Comparison of ENCODE assay signal across 10 cellular contexts in the genomic region with DNA sequence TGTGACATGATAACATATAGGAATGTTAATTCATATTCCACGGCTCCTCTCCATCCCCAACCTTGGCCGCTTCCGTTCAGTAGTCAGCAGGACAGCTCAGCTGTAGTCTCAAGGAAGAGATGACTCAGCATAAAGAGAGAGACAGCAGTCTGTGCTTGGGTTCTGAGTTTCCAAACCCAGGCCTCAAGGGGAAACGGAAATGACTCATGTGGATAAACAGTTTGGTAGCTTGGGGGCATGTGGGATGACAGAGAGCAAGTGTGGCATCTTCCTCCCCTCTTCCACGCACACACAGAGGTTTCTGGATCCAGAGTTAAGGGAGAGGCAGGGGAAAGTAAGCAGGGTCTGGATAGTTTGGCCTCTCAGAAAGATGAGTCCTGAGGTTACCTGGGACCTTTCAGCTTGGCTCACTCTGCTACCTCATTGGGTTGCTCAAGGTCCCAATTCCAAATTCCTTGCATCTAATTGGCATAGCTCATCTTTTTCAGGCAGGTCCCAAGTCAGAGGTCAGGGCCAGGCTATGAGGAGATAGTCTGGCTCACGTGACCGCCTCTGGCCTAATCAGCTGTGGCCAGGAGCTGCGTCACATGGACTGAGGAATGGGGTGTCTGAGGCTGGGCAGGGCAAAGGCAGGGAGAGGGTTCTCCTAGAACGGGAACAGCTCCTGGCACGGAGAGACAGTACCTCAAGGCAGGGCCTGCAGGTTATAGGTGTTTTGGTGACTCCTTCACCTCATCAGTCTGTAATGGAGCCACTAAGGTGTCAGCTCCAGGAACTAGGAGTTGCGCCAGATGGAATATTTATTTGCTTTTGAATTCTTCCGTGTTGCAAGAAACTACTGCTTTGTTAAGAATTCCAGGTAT. TPM values are rescaled to one million over a fixed set of nuclear protein-coding genes. Genes with fewer than 3 reads are reported as not detected.
DNase-seq lines count a peak whose midpoint lies in the region; ATAC-seq, FAIRE-seq and TF ChIP-seq lines count a peak whose summit lies in the region.
"Had no signal": no experiment of that assay in that cellular context is flagged by ENCODE, and none has a peak within 500 bp of the region (broad histone marks: within the 10 kb centered on the region; RNA-seq: fewer than 3 reads in every experiment).

No MANE protein-coding gene starts in this region.

- H3K79me2 ChIP-seq in astrocyte (ENCODE audit: insufficient read depth, low read length), result no peaks in the 10 kb centered on the region
- H3K79me2 ChIP-seq in H9 (ENCODE audit: insufficient read depth, low read length), result no peaks in the 10 kb centered on the region

- no peak overlapping the region for H4K5ac ChIP-seq in H9 (ENCODE audit: insufficient read length, low read depth, low read length)

- no peak overlapping the region for H3K56ac ChIP-seq in H9 (ENCODE audit: insufficient read length, low read depth, low read length)

- no peaks in the 10 kb centered on the region for H3K23me2 ChIP-seq in H9 (ENCODE audit: insufficient read length, low read depth, low read length, poor library complexity, severe bottlenecking)

- no peaks in the 10 kb centered on the region for H3K79me1 ChIP-seq in H9 (ENCODE audit: insufficient read depth, low read depth, low read length, poor library complexity, severe bottlenecking)

- peaks cover 34% of the 10 kb centered on the region for H3K4me1 Mint-ChIP-seq in astrocyte (ENCODE audit: low read depth, unreplicated experiment)
- H3K4me1 Mint-ChIP-seq in stimulated activated naive B cell treated with anti-CD40 and anti-IgM and Interleukin-4, amounts not matched to agents 10 μg/mL and 1 μg/mL and 100 μg/mL, for 72 hours, result peaks cover 11 to 12% of the 10 kb centered on the region in 2 donors
- H3K4me1 Mint-ChIP-seq in H9, result peaks cover 36 to 38% of the 10 kb centered on the region in 2 experiments

- peak overlapping the region; percentile 7 for H2AFZ ChIP-seq in astrocyte (ENCODE audit: low read depth, low read length)
- no peak overlapping the region for H2AFZ ChIP-seq in H9 (ENCODE audit: low read length)

- H4K20me1 ChIP-seq in astrocyte (ENCODE audit: insufficient read depth, low read length) (no peaks in the 10 kb centered on the region), H9 (ENCODE audit: control insufficient read depth, insufficient read depth, insufficient read length) (no peaks in the 10 kb centered on the region)

- WGBS in H9 (ENCODE audit: extremely low coverage, insufficient read length, low lambda C conversion rate), result no CpG with 5 or more reads among the region's 12 CpGs

- H2BK12ac ChIP-seq in H9 (ENCODE audit: insufficient read length, low read depth, low read length), result no peak overlapping the region

- no peak overlapping the region for H3K18ac ChIP-seq in H9 (ENCODE audit: insufficient read length, low read depth, low read length)

- no peak overlapping the region for H3K4ac ChIP-seq in H9 (ENCODE audit: low read depth, low read length)

- no peak overlapping the region for H2BK15ac ChIP-seq in H9 (ENCODE audit: low read depth, low read length)

- H3K9me3 ChIP-seq in astrocyte (ENCODE audit: insufficient read depth, low read depth, low read length), result no peaks in the 10 kb centered on the region
- H3K9me3 ChIP-seq in H9 (ENCODE audit: control insufficient read depth, low read depth, low read length), result no peaks in the 10 kb centered on the region

- H3K27ac ChIP-seq in astrocyte (ENCODE audit: low read depth, low read length), result peak overlapping the region; percentile 47
- H3K27ac ChIP-seq in H9 (ENCODE audit: insufficient read length, low read depth, low read length), result no peak overlapping the region

- no peak for TF ChIP-seq CTCF in astrocyte (IDR thresholded peaks at IDR 0.05; ENCODE audit: insufficient read depth, low read depth, low read length)
- TF ChIP-seq CTCF in H9 (conservative IDR thresholded peaks at IDR 0.05), result no peak

- H3K36me3 Mint-ChIP-seq in astrocyte (ENCODE audit: low read depth, unreplicated experiment) (peaks cover 3% of the 10 kb centered on the region), H9 (ENCODE audit: insufficient read depth in 1 of 3, low read depth in 3 of 3) (peaks cover 0 to 8% (median 0%) of the 10 kb centered on the region in 3 experiments; a peak in 3 of 7 replicates)
- H3K36me3 Mint-ChIP-seq in stimulated activated naive B cell treated with anti-CD40 and anti-IgM and Interleukin-4, amounts not matched to agents 10 μg/mL and 1 μg/mL and 100 μg/mL, for 72 hours, result peaks cover 0 to 1% of the 10 kb centered on the region in 2 donors
- H3K36me3 Mint-ChIP-seq: CD4-positive, alpha-beta memory T cell had no signal

- H3K27me3 ChIP-seq in astrocyte (ENCODE audit: insufficient read depth, low read length) (no peaks in the 10 kb centered on the region), H9 (ENCODE audit: insufficient read depth, low read length) (no peaks in the 10 kb centered on the region)

- H3K36me3 ChIP-seq in astrocyte (ENCODE audit: insufficient read depth, low read length), result no peaks in the 10 kb centered on the region

- ATAC-seq in HG02973 (IDR thresholded peaks at IDR 0.05; ENCODE audit: unreplicated experiment), result peak; percentile 51
- peak; percentile 81 to 86 for ATAC-seq in stimulated activated naive B cell treated with anti-CD40 and anti-IgM and Interleukin-4, amounts not matched to agents 10 μg/mL and 1 μg/mL and 100 μg/mL, for 72 hours (replicated peaks)

- no peak overlapping the region for H2AK5ac ChIP-seq in H9 (ENCODE audit: insufficient read length, low read length)

- no peak overlapping the region for H3K4me3 ChIP-seq in astrocyte (ENCODE audit: insufficient read depth, low read depth, low read length)

- H3K4me1 ChIP-seq in astrocyte (ENCODE audit: insufficient read depth, low read length), result peaks cover 31% of the 10 kb centered on the region
- no peaks in the 10 kb centered on the region; the same call in 1 of the 2 replicates for H3K4me1 ChIP-seq in H9 (ENCODE audit: insufficient read depth, low read length)

- no peak overlapping the region for H3K14ac ChIP-seq in H9 (ENCODE audit: insufficient read depth, low read length)

- H3K4me2 ChIP-seq in astrocyte (ENCODE audit: low read length), result peak overlapping the region; percentile 66
- H3K4me2 ChIP-seq in H9 (ENCODE audit: insufficient read depth, insufficient read length, low read length), result no peak overlapping the region

- FAIRE-seq in astrocyte (lab: Jason Lieb, UNC), result peak; percentile 97
- FAIRE-seq: colon had no signal

- H3K9me3 Mint-ChIP-seq in astrocyte (ENCODE audit: unreplicated experiment), result peaks cover 3% of the 10 kb centered on the region
- H3K9me3 Mint-ChIP-seq in stimulated activated naive B cell treated with anti-CD40 and anti-IgM and Interleukin-4, amounts not matched to agents 10 μg/mL and 1 μg/mL and 100 μg/mL, for 72 hours, result peaks cover 0 to 5% of the 10 kb centered on the region in 2 donors
- peaks cover 6 to 8% of the 10 kb centered on the region in 2 experiments for H3K9me3 Mint-ChIP-seq in H9

- peak; percentile 28 for DNase-seq in NCI-H2196 (lab: John Stamatoyannopoulos, UW; ENCODE audit: unreplicated experiment)
- no peak for DNase-seq in NCI-H2196 treated with DMSO at 0.1 percent for 48 hours (lab: John Stamatoyannopoulos, UW; ENCODE audit: unreplicated experiment)
- peak; percentile 91 for DNase-seq in SHP77 (lab: John Stamatoyannopoulos, UW)
- peak; percentile 94 for DNase-seq in astrocyte (ENCODE audit: low read depth)
- DNase-seq in kidney tubule cell (ENCODE audit: low spot score), result peak; percentile 97
- peak; percentile 12 for DNase-seq in stimulated activated naive B cell treated with anti-CD40 and anti-IgM and Interleukin-4, amounts not matched to agents 10 μg/mL and 1 μg/mL and 100 μg/mL, for 72 hours
- no peak for DNase-seq in H9

- H2BK5ac ChIP-seq in H9 (ENCODE audit: insufficient read length, low read length), result no peak overlapping the region

- peak overlapping the region; percentile 31 for H3K9ac ChIP-seq in astrocyte (ENCODE audit: low read length)
- no peak overlapping the region for H3K9ac ChIP-seq in H9 (ENCODE audit: extremely low read depth, insufficient read length, low read length)

- H4K8ac ChIP-seq in H9 (replicated peaks; ENCODE audit: insufficient read length, low read depth, low read length), result no peak overlapping the region

- H3K27ac Mint-ChIP-seq in astrocyte (ENCODE audit: unreplicated experiment), result peak overlapping the region; percentile 80
- H3K27ac Mint-ChIP-seq in stimulated activated naive B cell treated with anti-CD40 and anti-IgM and Interleukin-4, amounts not matched to agents 10 μg/mL and 1 μg/mL and 100 μg/mL, for 72 hours, result peak overlapping the region; percentile 81
- H3K27ac Mint-ChIP-seq in H9, result peak overlapping the region in 1 of 3 experiments; percentile 49; a peak in 1 of 7 replicates

- H3K27me3 Mint-ChIP-seq in astrocyte (ENCODE audit: low read depth, unreplicated experiment) (peaks cover 2% of the 10 kb centered on the region), H9 (ENCODE audit: low read depth) (peaks cover 9% of the 10 kb centered on the region)
- H3K27me3 Mint-ChIP-seq in stimulated activated naive B cell treated with anti-CD40 and anti-IgM and Interleukin-4, amounts not matched to agents 10 μg/mL and 1 μg/mL and 100 μg/mL, for 72 hours, result peaks cover 10 to 40% of the 10 kb centered on the region in 2 donors

- H2BK20ac ChIP-seq in H9 (ENCODE audit: low read depth, low read length, poor library complexity, severe bottlenecking), result no peak overlapping the region

- H3K23ac ChIP-seq in H9 (ENCODE audit: insufficient read length, low read depth, low read length), result no peak overlapping the region

- H3K4me3 Mint-ChIP-seq in astrocyte (ENCODE audit: unreplicated experiment), result peak overlapping the region; percentile 37
- no peak overlapping the region for H3K4me3 Mint-ChIP-seq in stimulated activated naive B cell treated with anti-CD40 and anti-IgM and Interleukin-4, amounts not matched to agents 10 μg/mL and 1 μg/mL and 100 μg/mL, for 72 hours
- H3K4me3 Mint-ChIP-seq in H9, result no peak overlapping the region

- no peak overlapping the region for H2BK120ac ChIP-seq in H9 (ENCODE audit: low read depth, low read length, poor library complexity, severe bottlenecking)

- H3T11ph ChIP-seq in H9 (ENCODE audit: low read length), result no peak overlapping the region

- no peak overlapping the region for H4K91ac ChIP-seq in H9 (ENCODE audit: insufficient read length, low read depth, low read length)

RNA-seq across cellular contexts. Expression of a gene that starts 36.5 kb away (rescaled TPM):
- not detected in 2 replicates for total RNA-seq in astrocyte
- not detected in 2 replicates for total RNA-seq in H9 (2021)
- total RNA-seq: CD4-positive, alpha-beta memory T cell had no signal

RNA-seq across cellular contexts. Expression of a gene that starts 51.4 kb away (rescaled TPM):
- 57.1 and 62.2 TPM in 2 replicates for total RNA-seq in astrocyte
- total RNA-seq in H9 (2021), result 82.0 and 91.8 TPM in 2 replicates

Comparison
In these comparisons a context has a peak if more than half of its experiments do, and no peak if none do; other contexts are left out.
1. DNase-seq: peak in NCI-H2196 (single experiment), SHP77 (2 of 2), astrocyte (single experiment), kidney tubule cell (single experiment) and stimulated activated naive B cell treated with anti-CD40 and anti-IgM and Interleukin-4, amounts not matched to agents 10 μg/mL and 1 μg/mL and 100 μg/mL, for 72 hours (single experiment); none in NCI-H2196 treated with DMSO at 0.1 percent for 48 hours (single experiment) and H9 (single experiment).